ENCODE assay signal across 16 cellular contexts in genomic region chr14:80792756-80793155, GRCh38.
DNase-seq lines count a peak whose midpoint lies in the region; TF ChIP-seq lines count a peak whose summit lies in the region.
"Had no signal": no experiment of that assay in that cellular context is flagged by ENCODE, and none has a peak within 500 bp of the region (broad histone marks: within the 10 kb centered on the region; RNA-seq: fewer than 3 reads in every experiment).

No MANE protein-coding gene starts in this region.

- H3K9me3 ChIP-seq in neural progenitor cell (ENCODE audit: low read depth) (no peaks in the 10 kb centered on the region), tibial artery (no peaks in the 10 kb centered on the region)

- H3F3A ChIP-seq in neural progenitor cell (ENCODE audit: low read depth): no peaks in the 10 kb centered on the region

- H3K4me3 ChIP-seq in neural progenitor cell (no peak overlapping the region), tibial artery (no peak overlapping the region)
- H3K4me3 ChIP-seq: GM12878, K562 had no signal

- H3K4me1 Mint-ChIP-seq in neural progenitor cell: no peaks in the 10 kb centered on the region

- no peaks in the 10 kb centered on the region for H3K79me2 ChIP-seq in neural progenitor cell (ENCODE audit: low read depth)

- no peaks in the 10 kb centered on the region for H3K9me3 Mint-ChIP-seq in neural progenitor cell
- H3K9me3 Mint-ChIP-seq: CD4-positive, alpha-beta T cell; HFFc6 had no signal

- DNase-seq in amniotic epithelial cell (ENCODE audit: low read depth): peak; percentile 12
- DNase-seq in head of caudate nucleus: peak in 41 of 42 donors; percentile 15 to 81 (median 44)
- DNase-seq in neural progenitor cell (ENCODE audit: low spot score): peak; percentile 38
- DNase-seq in tibial artery: no peak
- no peak for DNase-seq in amniotic stem cell (lab: John Stamatoyannopoulos, UW)
- DNase-seq in NK-92 treated with Interleukin-12 subunit alpha and Interleukin-12 subunit beta, amount 100 ng/mL, for 24 hours (lab: John Stamatoyannopoulos, UW): no peak
- DNase-seq in inferior parietal cortex (ENCODE audit: extremely low spot score): no peak
- DNase-seq: ACHN; C1 segment of cervical spinal cord; CD4-positive, alpha-beta T cell; DMS79; HCEC 1CT; HFFc6 had no signal

- no peaks in the 10 kb centered on the region for H3K36me3 ChIP-seq in neural progenitor cell
- peaks cover 0 to 6% (median 0%) of the 10 kb centered on the region in 3 donors for H3K36me3 ChIP-seq in tibial artery

- no peaks in the 10 kb centered on the region for H3K27me3 ChIP-seq in neural progenitor cell
- no peaks in the 10 kb centered on the region for H3K27me3 ChIP-seq in tibial artery

- no peak overlapping the region for H3K27ac Mint-ChIP-seq in neural progenitor cell
- H3K27ac Mint-ChIP-seq: CD4-positive, alpha-beta T cell; HFFc6 had no signal

- H3K9ac ChIP-seq in neural progenitor cell: no peak overlapping the region

- H3K27me3 Mint-ChIP-seq in neural progenitor cell (ENCODE audit: insufficient read depth, low read depth): no peaks in the 10 kb centered on the region
- H3K27me3 Mint-ChIP-seq: CD4-positive, alpha-beta T cell had no signal

- peaks cover 3% of the 10 kb centered on the region for H3K36me3 Mint-ChIP-seq in neural progenitor cell

- intact Hi-C loops in head of caudate nucleus (cut with DNase I): no loop called here
- intact Hi-C loops in tibial artery (cut with DNase I; ENCODE audit: low total_unique reads): no loop called here

- H3K4me3 Mint-ChIP-seq in neural progenitor cell: no peak overlapping the region
- H3K4me3 Mint-ChIP-seq: CD4-positive, alpha-beta T cell; HFFc6 had no signal

- no peak for TF ChIP-seq CTCF in neural progenitor cell (IDR thresholded peaks at IDR 0.05)
- TF ChIP-seq CTCF in tibial artery (IDR thresholded peaks at IDR 0.05): no peak

- H2AFZ ChIP-seq in neural progenitor cell (replicated peaks): no peak overlapping the region

- H4K20me1 ChIP-seq in neural progenitor cell (ENCODE audit: low read depth): no peaks in the 10 kb centered on the region

- H3K4me1 ChIP-seq in neural progenitor cell: peaks cover 12% of the 10 kb centered on the region
- no peaks in the 10 kb centered on the region for H3K4me1 ChIP-seq in tibial artery

- H3K27ac ChIP-seq in neural progenitor cell (no peak overlapping the region), tibial artery (no peak overlapping the region)
- H3K27ac ChIP-seq: HL-60 had no signal

- H3K4me2 ChIP-seq in neural progenitor cell: no peak overlapping the region

Comparison
In these comparisons a context has a peak if more than half of its experiments do, and no peak if none do; other contexts are left out.
1. DNase-seq: peak in amniotic epithelial cell (single experiment), head of caudate nucleus (41 of 42) and neural progenitor cell (single experiment); none in tibial artery (0 of 2), amniotic stem cell (single experiment), NK-92 treated with Interleukin-12 subunit alpha and Interleukin-12 subunit beta, amount 100 ng/mL, for 24 hours (single experiment) and inferior parietal cortex (single experiment).